ENCODE assay signal across 8 cellular contexts in genomic region chr22:41544671-41545476, GRCh38. TPM values are rescaled to one million over a fixed set of nuclear protein-coding genes. Genes with fewer than 3 reads are reported as not detected.
DNase-seq lines count a peak whose midpoint lies in the region; ATAC-seq and TF ChIP-seq lines count a peak whose summit lies in the region.

No MANE protein-coding gene starts in this region.

- peak overlapping the region in 1 of 2 donors; percentile 54 for H3K9ac ChIP-seq in liver (ENCODE audit: low read depth in 1 of 2, low read length in 2 of 2)

- H3K36me3 ChIP-seq in liver (ENCODE audit: control insufficient read depth in 4 of 4, insufficient read depth in 3 of 4, low read depth in 1 of 4, low read length in 3 of 4), result no peaks in the 10 kb centered on the region
- no peaks in the 10 kb centered on the region for H3K36me3 ChIP-seq in uterus

- H3K4me1 ChIP-seq in liver (ENCODE audit: control insufficient read depth in 4 of 4, insufficient read depth in 4 of 4, low read length in 3 of 4), result peaks cover 5 to 46% (median 41%) of the 10 kb centered on the region in 4 donors
- peaks cover 6 to 12% of the 10 kb centered on the region in 2 donors for H3K4me1 ChIP-seq in uterus

- intact Hi-C loops in activated T-helper 2 cell treated with anti-CD3 and anti-CD28 coated beads, Interferon-gamma antibody, Interleukin-2, Interleukin-4, amounts not matched to agents 10 μg/mL and 5 μg/mL and 100 μg/mL, durations not matched to agents 14 hours and 24 hours and 36 hours (cut with micrococcal nuclease), result loop anchor here (1.0 to 5.0 kb wide), 3 partner anchors 44 to 76 kb away; partner anchors contain the start of genes DESI1, PMM1 and XRCC6
- intact Hi-C loops in uterus (cut with DNase I; ENCODE audit: low total_unique reads), result loop anchor here (5.0 kb wide), 1 partner anchor 52 kb away; no protein-coding TSS in a partner anchor

- H3K27me3 Mint-ChIP-seq in activated T-helper 2 cell treated with anti-CD3 and anti-CD28 coated beads, Interferon-gamma antibody, Interleukin-2, Interleukin-4, amounts not matched to agents 10 μg/mL and 5 μg/mL and 100 μg/mL, durations not matched to agents 14 hours and 24 hours and 36 hours (ENCODE audit: low read depth), result no peaks in the 10 kb centered on the region

- 33% methylated on average over 21 of the region's 21 CpGs for WGBS in liver

- H3K4me1 Mint-ChIP-seq in activated T-helper 2 cell treated with anti-CD3 and anti-CD28 coated beads, Interferon-gamma antibody, Interleukin-2, Interleukin-4, amounts not matched to agents 10 μg/mL and 5 μg/mL and 100 μg/mL, durations not matched to agents 14 hours and 24 hours and 36 hours (ENCODE audit: low read depth), result peaks cover 21% of the 10 kb centered on the region

- H3K4me3 Mint-ChIP-seq in activated T-helper 2 cell treated with anti-CD3 and anti-CD28 coated beads, Interferon-gamma antibody, Interleukin-2, Interleukin-4, amounts not matched to agents 10 μg/mL and 5 μg/mL and 100 μg/mL, durations not matched to agents 14 hours and 24 hours and 36 hours (ENCODE audit: low read depth), result peak overlapping the region; percentile 91

- H3K27me3 ChIP-seq in liver (ENCODE audit: control insufficient read depth in 4 of 4, insufficient read depth in 4 of 4, low read length in 3 of 4) (no peaks in the 10 kb centered on the region), uterus (no peaks in the 10 kb centered on the region)

- DNase-seq in stimulated activated CD4-positive, alpha-beta T cell treated with anti-CD3 and anti-CD28 coated beads, Interleukin-1b, Interleukin-23, amount 100 ng/mL, for 48 hours, result peak; percentile 32
- DNase-seq in stimulated activated CD4-positive, alpha-beta T cell treated with anti-CD3 and anti-CD28 coated beads, Interleukin-2, amount 100 ng/mL, for 24 hours, result no peak
- no peak for DNase-seq in activated T-helper 2 cell treated with anti-CD3 and anti-CD28 coated beads, Interferon-gamma antibody, Interleukin-2, Interleukin-4, amounts not matched to agents 10 μg/mL and 5 μg/mL and 100 μg/mL, durations not matched to agents 14 hours and 24 hours and 36 hours (ENCODE audit: low spot score)
- DNase-seq in uterus (no peak), COLO668 (lab: John Stamatoyannopoulos, UW; ENCODE audit: unreplicated experiment) (no peak), germinal center (ENCODE audit: low spot score) (no peak)

- peaks cover 8% of the 10 kb centered on the region for H3K36me3 Mint-ChIP-seq in activated T-helper 2 cell treated with anti-CD3 and anti-CD28 coated beads, Interferon-gamma antibody, Interleukin-2, Interleukin-4, amounts not matched to agents 10 μg/mL and 5 μg/mL and 100 μg/mL, durations not matched to agents 14 hours and 24 hours and 36 hours (ENCODE audit: low read depth)

- peak overlapping the region in 1 of 2 donors; percentile 25 for H3K27ac ChIP-seq in liver (ENCODE audit: low read depth in 1 of 2, low read length in 2 of 2)
- H3K27ac ChIP-seq in uterus, result peak overlapping the region; percentile 57 to 90

- TF ChIP-seq RAD21 in liver (IDR thresholded peaks at IDR 0.05), result peak; percentile 23 to 57

- TF ChIP-seq POLR2A in uterus (IDR thresholded peaks at IDR 0.05), result no peak

- TF ChIP-seq CTCF in liver (IDR thresholded peaks at IDR 0.05; ENCODE audit: low read depth, low read length, missing input control) (no peak), uterus (IDR thresholded peaks at IDR 0.05) (no peak)

- H3K9me3 Mint-ChIP-seq in activated T-helper 2 cell treated with anti-CD3 and anti-CD28 coated beads, Interferon-gamma antibody, Interleukin-2, Interleukin-4, amounts not matched to agents 10 μg/mL and 5 μg/mL and 100 μg/mL, durations not matched to agents 14 hours and 24 hours and 36 hours, result no peaks in the 10 kb centered on the region

- H3K9me3 ChIP-seq in liver (ENCODE audit: control insufficient read depth in 4 of 4, low read length in 3 of 4), result no peaks in the 10 kb centered on the region
- H3K9me3 ChIP-seq in uterus, result no peaks in the 10 kb centered on the region

- H3K4me3 ChIP-seq in liver (ENCODE audit: low read depth in 1 of 3, low read length in 3 of 3) (no peak overlapping the region), uterus (peak overlapping the region; percentile 18 to 93)

- no peak for ATAC-seq in HG02588 (IDR thresholded peaks at IDR 0.05; ENCODE audit: unreplicated experiment)

- H3K27ac Mint-ChIP-seq in activated T-helper 2 cell treated with anti-CD3 and anti-CD28 coated beads, Interferon-gamma antibody, Interleukin-2, Interleukin-4, amounts not matched to agents 10 μg/mL and 5 μg/mL and 100 μg/mL, durations not matched to agents 14 hours and 24 hours and 36 hours, result peak overlapping the region; percentile 60

TF ChIP-seq in liver, 16 proteins besides CTCF, POLR2A, EP300 and RAD21:
- TF ChIP-seq YY1 (IDR thresholded peaks at IDR 0.05), result no peak
- TF ChIP-seq HNF4A (conservative IDR thresholded peaks at IDR 0.05), result peak in 1 of 2 donors; percentile 37
- peak; percentile 55 for TF ChIP-seq SP1 (IDR thresholded peaks at IDR 0.05)
- no peak for TF ChIP-seq REST (IDR thresholded peaks at IDR 0.05)
- TF ChIP-seq GABPA (IDR thresholded peaks at IDR 0.05 in 1 of 2, conservative IDR thresholded peaks at IDR 0.05 in 1 of 2), result no peak
- TF ChIP-seq ZBTB33 (IDR thresholded peaks at IDR 0.05), result no peak
- TF ChIP-seq MAX (IDR thresholded peaks at IDR 0.05), result peak; percentile 9
- TF ChIP-seq EGR1 (IDR thresholded peaks at IDR 0.05; ENCODE audit: low read depth in 2 of 2), result peak in 1 of 2 donors; percentile 26
- TF ChIP-seq TAF1 (conservative IDR thresholded peaks at IDR 0.05), result no peak
- peak in 1 of 2 donors; percentile 64 for TF ChIP-seq RXRA (IDR thresholded peaks at IDR 0.05)

RNA-seq across cellular contexts. Expression of gene POLR3H, which starts 0.6 kb away (rescaled TPM):
- total RNA-seq in activated T-helper 2 cell treated with anti-CD3 and anti-CD28 coated beads, Interferon-gamma antibody, Interleukin-2, Interleukin-4, amounts not matched to agents 10 μg/mL and 5 μg/mL and 100 μg/mL, durations not matched to agents 14 hours and 24 hours and 36 hours, result 28.6 and 33.2 TPM in 2 replicates
- total RNA-seq in liver, result 10 to 100 TPM; 11.7 to 21.9 TPM
- 10 to 100 TPM; 32.2 to 37.7 TPM for polyA plus RNA-seq in liver
- total RNA-seq in uterus, result 10 to 100 TPM in 2 of 4 donors, 1 to 10 TPM in 2; 3.2 to 41.9 (median 16.6) TPM

RNA-seq across cellular contexts. Expression of gene CSDC2, which starts 15.9 kb away (rescaled TPM):
- total RNA-seq in activated T-helper 2 cell treated with anti-CD3 and anti-CD28 coated beads, Interferon-gamma antibody, Interleukin-2, Interleukin-4, amounts not matched to agents 10 μg/mL and 5 μg/mL and 100 μg/mL, durations not matched to agents 14 hours and 24 hours and 36 hours, result not detected in 2 replicates
- total RNA-seq in liver (under 1 TPM; 0.17 to 0.33 TPM), uterus (10 to 100 TPM in 2 of 4 donors, 1 to 10 TPM in 2; 2.4 to 83.0 (median 19.6) TPM)
- 10 to 100 TPM in 1 of 2 donors, under 1 TPM in 1; 0.42 to 12.2 TPM for polyA plus RNA-seq in liver

RNA-seq across cellular contexts. Expression of gene PMM1, which starts 44.8 kb away (rescaled TPM):
- 23.4 and 25.8 TPM in 2 replicates for total RNA-seq in activated T-helper 2 cell treated with anti-CD3 and anti-CD28 coated beads, Interferon-gamma antibody, Interleukin-2, Interleukin-4, amounts not matched to agents 10 μg/mL and 5 μg/mL and 100 μg/mL, durations not matched to agents 14 hours and 24 hours and 36 hours
- total RNA-seq in liver, result 10 to 100 TPM; 24.9 to 30.1 TPM
- 10 to 100 TPM; 35.1 to 50.2 TPM for polyA plus RNA-seq in liver
- total RNA-seq in uterus, result 10 to 100 TPM; 21.0 to 76.5 (median 34.6) TPM

Comparison
In these comparisons a context has a peak if more than half of its experiments do, and no peak if none do; other contexts are left out.
1. H3K4me3 ChIP-seq: peak in uterus (2 of 2); none in liver (0 of 3).